ENCODE assay signal across 12 cellular contexts in the genomic region with DNA sequence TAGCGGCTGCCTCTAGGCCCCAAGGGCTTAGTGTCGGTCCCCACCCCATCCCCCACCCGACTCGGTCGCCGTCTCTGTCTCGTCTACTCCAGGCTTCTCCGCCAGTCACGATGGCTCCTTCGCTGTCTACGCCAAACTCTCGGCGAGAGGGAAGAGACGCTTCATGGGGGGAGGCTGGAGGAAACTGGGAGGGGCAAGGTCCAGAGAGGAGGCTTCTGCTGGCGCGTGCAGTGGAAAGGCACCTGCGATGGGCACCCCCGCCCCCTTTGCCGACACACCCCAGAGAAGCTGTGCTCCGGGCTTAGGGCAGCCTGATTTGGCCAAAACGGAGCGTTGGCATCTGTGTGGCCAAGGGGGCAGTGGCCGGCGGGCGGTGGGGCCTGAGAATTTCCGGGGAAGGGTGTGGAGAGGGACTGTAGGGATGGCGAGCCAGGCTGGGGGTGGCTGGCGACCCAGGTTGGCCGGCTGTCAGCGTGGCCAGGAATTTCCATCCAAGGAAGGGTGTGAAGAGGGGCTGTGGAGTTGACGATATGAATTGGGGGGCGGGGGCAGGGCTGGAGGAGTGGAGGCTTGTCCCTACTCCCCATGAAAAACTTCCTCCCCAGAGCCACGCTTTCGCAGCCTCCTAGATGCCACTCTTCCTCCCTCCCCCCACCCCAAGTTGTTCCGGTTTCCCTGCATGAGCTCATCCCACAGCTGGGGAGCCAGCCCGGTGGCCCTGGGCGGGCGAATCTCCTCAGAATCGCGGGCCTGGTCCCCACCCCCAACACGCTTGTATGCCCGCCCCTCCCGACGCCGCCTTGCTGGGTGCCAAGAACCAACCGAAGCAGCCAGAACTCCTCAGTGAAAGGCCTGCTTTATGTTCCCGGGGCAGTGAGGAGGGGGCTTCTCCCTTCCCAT. TPM values are rescaled to one million over a fixed set of nuclear protein-coding genes. Genes with fewer than 3 reads are reported as not detected.
DNase-seq lines count a peak whose midpoint lies in the region; TF ChIP-seq lines count a peak whose summit lies in the region.
"Had no signal": no experiment of that assay in that cellular context is flagged by ENCODE, and none has a peak within 500 bp of the region (broad histone marks: within the 10 kb centered on the region; RNA-seq: fewer than 3 reads in every experiment).

No MANE protein-coding gene starts in this region.

- H3K4me3 Mint-ChIP-seq in CD8-positive, alpha-beta memory T cell, result no peak overlapping the region
- no peak overlapping the region for H3K4me3 Mint-ChIP-seq in activated T-cell treated with anti-CD3 and anti-CD28 coated beads, Interleukin-2, amount 50 U/mL, for 24 hours

- intact Hi-C loops in esophagus muscularis mucosa (cut with DNase I) (loop anchor here (10.0 kb wide), 1 partner anchor 532 kb away; no protein-coding TSS in a partner anchor), transverse colon (cut with DNase I; ENCODE audit: low total_unique reads) (loop anchor here (10.0 kb wide), 1 partner anchor 532 kb away; no protein-coding TSS in a partner anchor)

- no peak for TF ChIP-seq EP300 in esophagus muscularis mucosa (IDR thresholded peaks at IDR 0.05)
- TF ChIP-seq EP300 in transverse colon (IDR thresholded peaks at IDR 0.05; ENCODE audit: low read depth), result no peak

- no peak overlapping the region for H3K27ac ChIP-seq in esophagus muscularis mucosa (replicated peaks in 1 of 4)
- no peak overlapping the region for H3K27ac ChIP-seq in transverse colon
- H3K27ac ChIP-seq in CD8-positive, alpha-beta memory T cell (ENCODE audit: low read depth, low read length), result no peak overlapping the region
- H3K27ac ChIP-seq: pancreas had no signal

- H3K4me1 Mint-ChIP-seq in CD8-positive, alpha-beta memory T cell, result peaks cover 4 to 17% (median 9%) of the 10 kb centered on the region in 3 donors
- H3K4me1 Mint-ChIP-seq in activated T-cell treated with anti-CD3 and anti-CD28 coated beads, Interleukin-2, amount 50 U/mL, for 24 hours (ENCODE audit: low read depth), result peaks cover 12% of the 10 kb centered on the region

- H3K27me3 Mint-ChIP-seq in CD8-positive, alpha-beta memory T cell, result peaks cover 49 to 67% of the 10 kb centered on the region in 2 donors
- peaks cover 85% of the 10 kb centered on the region for H3K27me3 Mint-ChIP-seq in activated T-cell treated with anti-CD3 and anti-CD28 coated beads, Interleukin-2, amount 50 U/mL, for 24 hours

- no peak overlapping the region for H3K27ac Mint-ChIP-seq in CD8-positive, alpha-beta memory T cell
- H3K27ac Mint-ChIP-seq in activated T-cell treated with anti-CD3 and anti-CD28 coated beads, Interleukin-2, amount 50 U/mL, for 24 hours, result no peak overlapping the region

- no peak for DNase-seq in AG09309 (ENCODE audit: low read depth)
- DNase-seq in M059J (ENCODE audit: low read depth), result peak; percentile 91
- DNase-seq in esophagus muscularis mucosa (ENCODE audit: extremely low spot score), result no peak
- peak; percentile 52 for DNase-seq in mucosa of gallbladder (ENCODE audit: low spot score)
- DNase-seq in transverse colon, result no peak
- DNase-seq in BE2C, result no peak
- DNase-seq in CD8-positive, alpha-beta memory T cell, result no peak
- no peak for DNase-seq in activated T-cell treated with anti-CD3 and anti-CD28 coated beads, Interleukin-2, amount 50 U/mL, for 24 hours
- DNase-seq: activated T-cell treated with anti-CD3 and anti-CD28 coated beads, Interleukin-2, amount 50 U/mL, for 48 hours; cortex of kidney had no signal

- H3K4me1 ChIP-seq in esophagus muscularis mucosa (peaks cover 27 to 49% (median 45%) of the 10 kb centered on the region in 4 donors), transverse colon (peaks cover 0 to 34% (median 17%) of the 10 kb centered on the region in 4 donors), BE2C (no peaks in the 10 kb centered on the region)
- no peaks in the 10 kb centered on the region for H3K4me1 ChIP-seq in CD8-positive, alpha-beta memory T cell (ENCODE audit: insufficient read depth, low read length)

- 3% methylated on average over 38 of the region's 47 CpGs for WGBS in esophagus muscularis mucosa
- 13% methylated on average over 47 of the region's 47 CpGs; no CpG with 5 or more reads in 1 of the 2 donors for WGBS in transverse colon (ENCODE audit: low coverage in 1 of 2), 2 donors

- H3K27me3 ChIP-seq in esophagus muscularis mucosa, result peaks cover 0 to 100% (median 42%) of the 10 kb centered on the region in 4 donors
- H3K27me3 ChIP-seq in transverse colon, result peaks cover 88% of the 10 kb centered on the region
- peaks cover 32% of the 10 kb centered on the region for H3K27me3 ChIP-seq in BE2C
- H3K27me3 ChIP-seq in CD8-positive, alpha-beta memory T cell (ENCODE audit: insufficient read depth, low read length, poor library complexity, severe bottlenecking), result peaks cover 14% of the 10 kb centered on the region

- TF ChIP-seq CTCF in AG09309 (IDR thresholded peaks at IDR 0.05; ENCODE audit: control insufficient read depth, insufficient read depth, low read depth, low read length, missing control alignments) (no peak), esophagus muscularis mucosa (IDR thresholded peaks at IDR 0.05) (no peak), transverse colon (IDR thresholded peaks at IDR 0.05) (no peak), BE2C (IDR thresholded peaks at IDR 0.05; ENCODE audit: low read depth, low read length) (no peak)

- H3K9me3 ChIP-seq in esophagus muscularis mucosa, result no peaks in the 10 kb centered on the region
- no peaks in the 10 kb centered on the region for H3K9me3 ChIP-seq in transverse colon
- no peaks in the 10 kb centered on the region for H3K9me3 ChIP-seq in BE2C
- H3K9me3 ChIP-seq in CD8-positive, alpha-beta memory T cell (ENCODE audit: low read length), result no peaks in the 10 kb centered on the region
- H3K9me3 ChIP-seq: pancreas had no signal

- CTCF ChIA-PET in CD8-positive, alpha-beta memory T cell (lab: Charles Lee), result no interaction called here

- POLR2A ChIA-PET in CD8-positive, alpha-beta memory T cell (lab: Charles Lee), result no interaction called here

- H3K36me3 ChIP-seq in esophagus muscularis mucosa (no peaks in the 10 kb centered on the region), transverse colon (no peaks in the 10 kb centered on the region), BE2C (no peaks in the 10 kb centered on the region)
- H3K36me3 ChIP-seq in CD8-positive, alpha-beta memory T cell (ENCODE audit: insufficient read depth, low read length), result no peaks in the 10 kb centered on the region
- H3K36me3 ChIP-seq: pancreas had no signal

- in situ Hi-C loops in transverse colon (cut with MboI; ENCODE audit: low pct_ligation_motif_present in 1 of 4, low pct_unique_long_range_greater_than_20kb in 1 of 4, low sequenced_read_pairs in 3 of 4), result loop anchor here in 1 of 4 donors (25.0 kb wide), 1 partner anchor 529 kb away; no protein-coding TSS in a partner anchor

- H3K9me3 Mint-ChIP-seq in CD8-positive, alpha-beta memory T cell, result peaks cover 0 to 10% (median 0%) of the 10 kb centered on the region in 5 donors
- H3K9me3 Mint-ChIP-seq in activated T-cell treated with anti-CD3 and anti-CD28 coated beads, Interleukin-2, amount 50 U/mL, for 24 hours, result no peaks in the 10 kb centered on the region
- H3K9me3 Mint-ChIP-seq: T-helper 1 cell treated with Interleukin-12 subunit alpha and Interleukin-12 subunit beta and Interleukin-4 antibody, amounts not matched to agents 30 μg/mL and 1 μg/mL, for 36 hours had no signal

- TF ChIP-seq POLR2A in esophagus muscularis mucosa (IDR thresholded peaks at IDR 0.05; ENCODE audit: low read depth) (no peak), transverse colon (IDR thresholded peaks at IDR 0.05) (no peak)

- H3K4me3 ChIP-seq in AG09309 (ENCODE audit: control insufficient read depth, low read depth, low read length) (peak overlapping the region; percentile 24), esophagus muscularis mucosa (peak overlapping the region; percentile 9 to 50 (median 27)), transverse colon (no peak overlapping the region), BE2C (ENCODE audit: low read depth, low read length) (no peak overlapping the region)
- no peak overlapping the region for H3K4me3 ChIP-seq in CD8-positive, alpha-beta memory T cell (ENCODE audit: low read length)
- H3K4me3 ChIP-seq: pancreas had no signal

- peaks cover 0 to 1% (median 0%) of the 10 kb centered on the region in 3 donors for H3K36me3 Mint-ChIP-seq in CD8-positive, alpha-beta memory T cell
- H3K36me3 Mint-ChIP-seq in activated T-cell treated with anti-CD3 and anti-CD28 coated beads, Interleukin-2, amount 50 U/mL, for 24 hours (ENCODE audit: low read depth), result no peaks in the 10 kb centered on the region

RNA-seq across cellular contexts. Expression of a gene that starts 1.4 kb away (rescaled TPM):
- 11.8 and 23.0 TPM in 2 replicates for total RNA-seq in M059J (2014; rRNA removed; shearing (Covaris generic))
- total RNA-seq in esophagus muscularis mucosa (under 1 TPM; 0.26 to 0.75 (median 0.37) TPM), mucosa of gallbladder (6.5 TPM), transverse colon (under 1 TPM in 3 of 4 donors, not detected in 1; 0.16 to 1.00 (median 0.27) TPM)
- polyA plus RNA-seq in BE2C (2012; ENCODE audit: insufficient read depth, insufficient read length, low read depth), result not detected
- not detected for total RNA-seq in CD8-positive, alpha-beta memory T cell
- not detected for polyA plus RNA-seq in CD8-positive, alpha-beta memory T cell

RNA-seq across cellular contexts. Expression of a gene that starts 10.3 kb away (rescaled TPM):
- 3.7 and 4.0 TPM in 2 replicates for total RNA-seq in M059J (2014; rRNA removed; shearing (Covaris generic))
- total RNA-seq in esophagus muscularis mucosa (under 1 TPM in 1 of 4 donors, not detected in 3; 0.13 TPM), mucosa of gallbladder (not detected), transverse colon (not detected)
- polyA plus RNA-seq in BE2C (2012; ENCODE audit: insufficient read depth, insufficient read length, low read depth), result not detected
- not detected for total RNA-seq in CD8-positive, alpha-beta memory T cell
- not detected for polyA plus RNA-seq in CD8-positive, alpha-beta memory T cell
- total RNA-seq: pancreas had no signal
- polyA plus RNA-seq: pancreas had no signal

Comparison
In these comparisons a context has a peak if more than half of its experiments do, and no peak if none do; other contexts are left out.
1. DNase-seq: peak in M059J (single experiment) and mucosa of gallbladder (single experiment); none in AG09309 (single experiment), esophagus muscularis mucosa (single experiment), transverse colon (single experiment), BE2C (single experiment), CD8-positive, alpha-beta memory T cell (0 of 5) and activated T-cell treated with anti-CD3 and anti-CD28 coated beads, Interleukin-2, amount 50 U/mL, for 24 hours (single experiment).
2. H3K4me3 ChIP-seq: peak in AG09309 (single experiment) and esophagus muscularis mucosa (4 of 4); none in transverse colon (0 of 4), BE2C (single experiment) and CD8-positive, alpha-beta memory T cell (single experiment).